ENCODE assay signal across 10 cellular contexts in genomic region chr17:76451480-76451879, GRCh38. TPM values are rescaled to one million over a fixed set of nuclear protein-coding genes. Genes with fewer than 3 reads are reported as not detected.
DNase-seq lines count a peak whose midpoint lies in the region; ATAC-seq and TF ChIP-seq lines count a peak whose summit lies in the region.
"Had no signal": no experiment of that assay in that cellular context is flagged by ENCODE, and none has a peak within 500 bp of the region (broad histone marks: within the 10 kb centered on the region; RNA-seq: fewer than 3 reads in every experiment).

No MANE protein-coding gene starts in this region.

- H3K27ac Mint-ChIP-seq in stimulated activated naive CD8-positive, alpha-beta T cell treated with anti-CD3 and anti-CD28 coated beads, Interleukin-15, Interleukin-2, amounts not matched to agents 100 ng/mL and 50 ng/mL, for 24 hours = no peak overlapping the region
- H3K27ac Mint-ChIP-seq in activated T-helper 1 cell treated with anti-CD3 and anti-CD28 coated beads, Interleukin-12 subunit alpha, Interleukin-12 subunit beta, Interleukin-2, Interleukin-4 antibody, amounts not matched to agents 30 ng/mL and 10 ng/mL and 1 ng/mL, durations not matched to agents 14 hours and 24 hours and 36 hours = no peak overlapping the region
- H3K27ac Mint-ChIP-seq in type B pancreatic cell = peak overlapping the region; percentile 57

- intact Hi-C loops in activated T-helper 1 cell treated with anti-CD3 and anti-CD28 coated beads, Interleukin-12 subunit alpha, Interleukin-12 subunit beta, Interleukin-2, Interleukin-4 antibody, amounts not matched to agents 30 ng/mL and 10 ng/mL and 1 ng/mL, durations not matched to agents 14 hours and 24 hours and 36 hours (cut with micrococcal nuclease) = loop anchor here (5.0 kb wide), 2 partner anchors 106 to 286 kb away; partner anchors contain the start of genes MFSD11 and SRSF2
- intact Hi-C loops in right cardiac atrium (cut with DNase I) = loop anchor here in 1 of 4 donors (10.0 kb wide), 1 partner anchor 47 kb away; no protein-coding TSS in a partner anchor

- no peak for ATAC-seq in stimulated activated naive CD8-positive, alpha-beta T cell treated with anti-CD3 and anti-CD28 coated beads, Interleukin-15, Interleukin-2, amounts not matched to agents 100 U/mL and 50 U/mL, for 24 hours
- no peak for ATAC-seq in right cardiac atrium

- no peak overlapping the region for H3K27ac ChIP-seq in right cardiac atrium (ENCODE audit: low read length)

- H3K27me3 ChIP-seq in right cardiac atrium (ENCODE audit: control insufficient read depth, insufficient read depth) = no peaks in the 10 kb centered on the region

- peak overlapping the region; percentile 90 for H3K4me3 Mint-ChIP-seq in stimulated activated naive CD8-positive, alpha-beta T cell treated with anti-CD3 and anti-CD28 coated beads, Interleukin-15, Interleukin-2, amounts not matched to agents 100 ng/mL and 50 ng/mL, for 24 hours
- H3K4me3 Mint-ChIP-seq in activated T-helper 1 cell treated with anti-CD3 and anti-CD28 coated beads, Interleukin-12 subunit alpha, Interleukin-12 subunit beta, Interleukin-2, Interleukin-4 antibody, amounts not matched to agents 30 ng/mL and 10 ng/mL and 1 ng/mL, durations not matched to agents 14 hours and 24 hours and 36 hours = peak overlapping the region; percentile 91
- H3K4me3 Mint-ChIP-seq in type B pancreatic cell = peak overlapping the region; percentile 92

- peak overlapping the region; percentile 77 for H3K4me3 ChIP-seq in right cardiac atrium (ENCODE audit: low read length)

- no peaks in the 10 kb centered on the region for H3K9me3 ChIP-seq in right cardiac atrium (ENCODE audit: control insufficient read depth, low read length)
- H3K9me3 ChIP-seq: neutrophil had no signal

- no peaks in the 10 kb centered on the region for H3K9me3 Mint-ChIP-seq in stimulated activated naive CD8-positive, alpha-beta T cell treated with anti-CD3 and anti-CD28 coated beads, Interleukin-15, Interleukin-2, amounts not matched to agents 100 ng/mL and 50 ng/mL, for 24 hours
- H3K9me3 Mint-ChIP-seq in activated T-helper 1 cell treated with anti-CD3 and anti-CD28 coated beads, Interleukin-12 subunit alpha, Interleukin-12 subunit beta, Interleukin-2, Interleukin-4 antibody, amounts not matched to agents 30 ng/mL and 10 ng/mL and 1 ng/mL, durations not matched to agents 14 hours and 24 hours and 36 hours = no peaks in the 10 kb centered on the region
- H3K9me3 Mint-ChIP-seq in type B pancreatic cell = peaks cover 6% of the 10 kb centered on the region

- H3K4me1 Mint-ChIP-seq in stimulated activated naive CD8-positive, alpha-beta T cell treated with anti-CD3 and anti-CD28 coated beads, Interleukin-15, Interleukin-2, amounts not matched to agents 100 ng/mL and 50 ng/mL, for 24 hours (ENCODE audit: low read depth) = peaks cover 53% of the 10 kb centered on the region
- H3K4me1 Mint-ChIP-seq in activated T-helper 1 cell treated with anti-CD3 and anti-CD28 coated beads, Interleukin-12 subunit alpha, Interleukin-12 subunit beta, Interleukin-2, Interleukin-4 antibody, amounts not matched to agents 30 ng/mL and 10 ng/mL and 1 ng/mL, durations not matched to agents 14 hours and 24 hours and 36 hours (ENCODE audit: low read depth) = peaks cover 56% of the 10 kb centered on the region
- H3K4me1 Mint-ChIP-seq in type B pancreatic cell (ENCODE audit: unreplicated experiment) = peaks cover 45% of the 10 kb centered on the region

- WGBS in right cardiac atrium = 60% methylated on average over 6 of the region's 6 CpGs

- no peaks in the 10 kb centered on the region for H3K27me3 Mint-ChIP-seq in stimulated activated naive CD8-positive, alpha-beta T cell treated with anti-CD3 and anti-CD28 coated beads, Interleukin-15, Interleukin-2, amounts not matched to agents 100 ng/mL and 50 ng/mL, for 24 hours
- peaks cover 7% of the 10 kb centered on the region for H3K27me3 Mint-ChIP-seq in activated T-helper 1 cell treated with anti-CD3 and anti-CD28 coated beads, Interleukin-12 subunit alpha, Interleukin-12 subunit beta, Interleukin-2, Interleukin-4 antibody, amounts not matched to agents 30 ng/mL and 10 ng/mL and 1 ng/mL, durations not matched to agents 14 hours and 24 hours and 36 hours (ENCODE audit: insufficient read depth)
- no peaks in the 10 kb centered on the region for H3K27me3 Mint-ChIP-seq in type B pancreatic cell

- H3K36me3 Mint-ChIP-seq in stimulated activated naive CD8-positive, alpha-beta T cell treated with anti-CD3 and anti-CD28 coated beads, Interleukin-15, Interleukin-2, amounts not matched to agents 100 ng/mL and 50 ng/mL, for 24 hours (ENCODE audit: low read depth) = peaks cover 16% of the 10 kb centered on the region
- no peaks in the 10 kb centered on the region for H3K36me3 Mint-ChIP-seq in activated T-helper 1 cell treated with anti-CD3 and anti-CD28 coated beads, Interleukin-12 subunit alpha, Interleukin-12 subunit beta, Interleukin-2, Interleukin-4 antibody, amounts not matched to agents 30 ng/mL and 10 ng/mL and 1 ng/mL, durations not matched to agents 14 hours and 24 hours and 36 hours (ENCODE audit: low read depth)
- no peaks in the 10 kb centered on the region for H3K36me3 Mint-ChIP-seq in type B pancreatic cell

- no peak for TF ChIP-seq CTCF in type B pancreatic cell (conservative IDR thresholded peaks at IDR 0.05)

- no peak for DNase-seq in stimulated activated naive CD8-positive, alpha-beta T cell treated with anti-CD3 and anti-CD28 coated beads, Interleukin-15, Interleukin-2, amounts not matched to agents 100 U/mL and 50 U/mL, for 24 hours
- no peak for DNase-seq in activated T-helper 1 cell treated with anti-CD3 and anti-CD28 coated beads, Interleukin-12 subunit alpha, Interleukin-12 subunit beta, Interleukin-2, Interleukin-4 antibody, amounts not matched to agents 30 ng/mL and 10 ng/mL and 1 ng/mL, durations not matched to agents 14 hours and 24 hours and 36 hours (ENCODE audit: low spot score)
- DNase-seq in right cardiac atrium (no peak), type B pancreatic cell (ENCODE audit: extremely low spot score, unreplicated experiment) (no peak), foreskin melanocyte (no peak), NCI-H2081 treated with DMSO at 0.1 percent for 48 hours (lab: John Stamatoyannopoulos, UW) (no peak), NCI-H187 (lab: John Stamatoyannopoulos, UW) (no peak)

- peaks cover 2% of the 10 kb centered on the region for H3K4me1 ChIP-seq in right cardiac atrium (ENCODE audit: control insufficient read depth, insufficient read depth, low read length)

RNA-seq across cellular contexts. Expression of gene UBE2O, which starts 1.5 kb away (rescaled TPM):
- total RNA-seq in activated T-helper 1 cell treated with anti-CD3 and anti-CD28 coated beads, Interleukin-12 subunit alpha, Interleukin-12 subunit beta, Interleukin-2, Interleukin-4 antibody, amounts not matched to agents 30 ng/mL and 10 ng/mL and 1 ng/mL, durations not matched to agents 14 hours and 24 hours and 36 hours = 44.9 and 45.1 TPM in 2 replicates
- total RNA-seq in right cardiac atrium = 10 to 100 TPM; 24.2 to 37.3 (median 34.1) TPM
- polyA plus RNA-seq in right cardiac atrium = 23.0 TPM
- total RNA-seq in type B pancreatic cell (ENCODE audit: low replicate concordance) = 38.5 and 51.5 TPM in 2 replicates

RNA-seq across cellular contexts. Expression of gene AANAT, which starts 15.9 kb away (rescaled TPM):
- not detected in 2 replicates for total RNA-seq in activated T-helper 1 cell treated with anti-CD3 and anti-CD28 coated beads, Interleukin-12 subunit alpha, Interleukin-12 subunit beta, Interleukin-2, Interleukin-4 antibody, amounts not matched to agents 30 ng/mL and 10 ng/mL and 1 ng/mL, durations not matched to agents 14 hours and 24 hours and 36 hours
- total RNA-seq in right cardiac atrium (not detected), type B pancreatic cell (ENCODE audit: low replicate concordance) (not detected in 2 replicates)
- polyA plus RNA-seq in right cardiac atrium = not detected
- total RNA-seq: Daoy had no signal

RNA-seq across cellular contexts. Expression of gene RHBDF2, which starts 49.7 kb away (rescaled TPM):
- 53.2 and 53.7 TPM in 2 replicates for total RNA-seq in activated T-helper 1 cell treated with anti-CD3 and anti-CD28 coated beads, Interleukin-12 subunit alpha, Interleukin-12 subunit beta, Interleukin-2, Interleukin-4 antibody, amounts not matched to agents 30 ng/mL and 10 ng/mL and 1 ng/mL, durations not matched to agents 14 hours and 24 hours and 36 hours
- total RNA-seq in right cardiac atrium (10 to 100 TPM; 10.2 to 16.4 (median 12.8) TPM), type B pancreatic cell (ENCODE audit: low replicate concordance) (12.3 and 17.2 TPM in 2 replicates)
- 11.2 TPM for polyA plus RNA-seq in right cardiac atrium
